Comparison of ENCODE assay signal across 10 cellular contexts in genomic region chr9:134054891-134055811, GRCh38. TPM values are rescaled to one million over a fixed set of nuclear protein-coding genes. Genes with fewer than 3 reads are reported as not detected.
DNase-seq lines count a peak whose midpoint lies in the region; ATAC-seq, FAIRE-seq and TF ChIP-seq lines count a peak whose summit lies in the region.
"Had no signal": no experiment of that assay in that cellular context is flagged by ENCODE, and none has a peak within 500 bp of the region (broad histone marks: within the 10 kb centered on the region; RNA-seq: fewer than 3 reads in every experiment).

No MANE protein-coding gene starts in this region.

- H3K9ac ChIP-seq in KMS-11 (no peak overlapping the region), H1 (replicated peaks in 1 of 4; ENCODE audit: extremely low read depth in 1 of 4, low read depth in 3 of 4, low read length in 3 of 4) (no peak overlapping the region), liver (ENCODE audit: low read depth in 1 of 2, low read length in 2 of 2) (no peak overlapping the region), subcutaneous abdominal adipose tissue (ENCODE audit: low read length in 5 of 5) (peak overlapping the region in 2 of 5 donors; percentile 43 to 51)

- no peak for TF ChIP-seq RAD21 in H1 (IDR thresholded peaks at IDR 0.05 in 1 of 2, conservative IDR thresholded peaks at IDR 0.05 in 1 of 2; ENCODE audit: low read depth in 2 of 2, low read length in 2 of 2)
- TF ChIP-seq RAD21 in liver (IDR thresholded peaks at IDR 0.05) = no peak

- no peak overlapping the region for H3K4ac ChIP-seq in H1 (replicated peaks; ENCODE audit: insufficient read length, low read depth, low read length)

- H3K9me3 ChIP-seq in H1 (ENCODE audit: insufficient read depth in 2 of 2, low read depth in 1 of 2, low read length in 1 of 2) (no peaks in the 10 kb centered on the region), liver (ENCODE audit: control insufficient read depth in 4 of 4, low read length in 3 of 4) (no peaks in the 10 kb centered on the region), subcutaneous abdominal adipose tissue (ENCODE audit: control insufficient read depth in 5 of 5, low read length in 5 of 5) (no peaks in the 10 kb centered on the region)

- no peak overlapping the region for H3K14ac ChIP-seq in H1 (ENCODE audit: insufficient read length)

- TF ChIP-seq POLR2A in H1 (IDR thresholded peaks at IDR 0.05; ENCODE audit: control extremely low read depth in 1 of 2, low read depth in 2 of 2, low read length in 2 of 2) = no peak

- TF ChIP-seq EP300 in H1 (IDR thresholded peaks at IDR 0.05; ENCODE audit: borderline replicate concordance in 1 of 2, low read depth in 2 of 2, low read length in 2 of 2) = no peak

- CTCF ChIA-PET in H1 (lab: Charles Lee; ENCODE audit: partially characterized antibody) = interaction anchor here (0.6 to 2.3 kb wide), 3 partner anchors 8 to 312 kb away, joined by 3 to 7 read pairs (median 5); no protein-coding TSS in a partner anchor
- CTCF ChIA-PET in activated CD8-positive, alpha-beta T cell treated with anti-CD3 and anti-CD28 coated beads, Interleukin-2, amount 10 ng/mL, durations not matched to agents 7 days and 5 days (lab: Charles Lee) = no interaction called here

- H2BK15ac ChIP-seq in H1 (ENCODE audit: low read length) = no peak overlapping the region

- H2BK120ac ChIP-seq in H1 (replicated peaks; ENCODE audit: low read depth, low read length) = no peak overlapping the region

- no peak overlapping the region for H3K27ac Mint-ChIP-seq in activated CD8-positive, alpha-beta T cell treated with anti-CD3 and anti-CD28 coated beads, Interleukin-2, amount 10 ng/mL, durations not matched to agents 7 days and 5 days

- no peaks in the 10 kb centered on the region for H3K23me2 ChIP-seq in H1 (ENCODE audit: low read depth, low read length)

- H3K4me3 ChIP-seq in KMS-11 (IDR thresholded peaks at IDR 0.05; ENCODE audit: insufficient read depth, low read depth, low read length) (no peak overlapping the region), H1 (ENCODE audit: extremely low read depth in 1 of 4, insufficient read depth in 2 of 4, low read depth in 3 of 4, low read length in 4 of 4) (no peak overlapping the region), liver (ENCODE audit: low read depth in 1 of 3, low read length in 3 of 3) (no peak overlapping the region), subcutaneous abdominal adipose tissue (ENCODE audit: low read depth in 1 of 5, low read length in 5 of 5) (peak overlapping the region in 3 of 5 donors; percentile 30 to 56 (median 39))

- no peak overlapping the region for H2AK5ac ChIP-seq in H1 (ENCODE audit: low read depth, low read length)

- H3K4me3 Mint-ChIP-seq in activated CD8-positive, alpha-beta T cell treated with anti-CD3 and anti-CD28 coated beads, Interleukin-2, amount 10 ng/mL, durations not matched to agents 7 days and 5 days = no peak overlapping the region

- H3K27me3 ChIP-seq in KMS-11 (ENCODE audit: insufficient read depth, low read depth) = no peaks in the 10 kb centered on the region; the same call in 1 of the 2 replicates
- no peaks in the 10 kb centered on the region for H3K27me3 ChIP-seq in H1 (replicated peaks in 1 of 4; ENCODE audit: control insufficient read depth in 3 of 4, extremely low read depth in 1 of 4, insufficient read depth in 3 of 4, low read length in 3 of 4)
- no peaks in the 10 kb centered on the region for H3K27me3 ChIP-seq in liver (ENCODE audit: control insufficient read depth in 4 of 4, insufficient read depth in 4 of 4, low read length in 3 of 4)
- H3K27me3 ChIP-seq in subcutaneous abdominal adipose tissue (ENCODE audit: control insufficient read depth in 5 of 5, insufficient read depth in 4 of 5, low read length in 5 of 5) = no peaks in the 10 kb centered on the region

- H3K27me3 Mint-ChIP-seq in activated CD8-positive, alpha-beta T cell treated with anti-CD3 and anti-CD28 coated beads, Interleukin-2, amount 10 ng/mL, durations not matched to agents 7 days and 5 days (ENCODE audit: low read depth) = no peaks in the 10 kb centered on the region

- H4K5ac ChIP-seq in H1 (ENCODE audit: insufficient read length, low read depth, low read length) = no peak overlapping the region

- H3K36me3 ChIP-seq in KMS-11 (ENCODE audit: insufficient read depth) = no peaks in the 10 kb centered on the region
- peaks cover 5 to 27% (median 23%) of the 10 kb centered on the region in 4 experiments; a peak in 6 of 8 replicates for H3K36me3 ChIP-seq in H1 (ENCODE audit: control insufficient read depth in 2 of 4, insufficient read depth in 4 of 4, low read length in 3 of 4)
- peaks cover 0 to 10% (median 7%) of the 10 kb centered on the region in 4 donors for H3K36me3 ChIP-seq in liver (ENCODE audit: control insufficient read depth in 4 of 4, insufficient read depth in 3 of 4, low read depth in 1 of 4, low read length in 3 of 4)
- H3K36me3 ChIP-seq in subcutaneous abdominal adipose tissue (ENCODE audit: control insufficient read depth in 5 of 5, insufficient read depth in 5 of 5, low read length in 5 of 5) = peaks cover 0 to 41% (median 30%) of the 10 kb centered on the region in 5 donors

- no peaks in the 10 kb centered on the region for H3K79me2 ChIP-seq in KMS-11 (ENCODE audit: insufficient read depth, low read depth)
- H3K79me2 ChIP-seq in H1 (ENCODE audit: control insufficient read depth in 1 of 2, insufficient read depth in 2 of 2, low read length in 2 of 2) = peaks cover 6 to 71% of the 10 kb centered on the region in 2 experiments; a peak in 3 of 4 replicates

- no peaks in the 10 kb centered on the region for H3K9me3 Mint-ChIP-seq in activated CD8-positive, alpha-beta T cell treated with anti-CD3 and anti-CD28 coated beads, Interleukin-2, amount 10 ng/mL, durations not matched to agents 7 days and 5 days (ENCODE audit: insufficient read depth)

- peak overlapping the region; percentile 63; the same call in 1 of the 2 replicates for H3K4me2 ChIP-seq in KMS-11
- no peak overlapping the region for H3K4me2 ChIP-seq in H1 (ENCODE audit: insufficient read depth in 1 of 2, low read depth in 2 of 2, low read length in 2 of 2)

- TF ChIP-seq CTCF in KMS-11 (conservative IDR thresholded peaks at IDR 0.05; ENCODE audit: low read depth, low read length) (no peak), H1 (IDR thresholded peaks at IDR 0.05; ENCODE audit: control extremely low read depth in 1 of 3, insufficient read depth in 1 of 3, low read depth in 1 of 3, low read length in 3 of 3) (no peak), liver (IDR thresholded peaks at IDR 0.05; ENCODE audit: low read depth, low read length, missing input control) (no peak)

- peak overlapping the region; percentile 57 for H4K8ac ChIP-seq in H1 (ENCODE audit: extremely low read depth, insufficient read depth, low read length)

- H3K4me1 ChIP-seq in KMS-11 (ENCODE audit: low read depth, poor library complexity, severe bottlenecking) (peaks cover 36% of the 10 kb centered on the region), H1 (replicated peaks in 1 of 4; ENCODE audit: control insufficient read depth in 3 of 4, insufficient read depth in 4 of 4, low read length in 3 of 4) (peaks cover 0 to 12% (median 2%) of the 10 kb centered on the region in 4 experiments; a peak in 4 of 7 replicates), liver (ENCODE audit: control insufficient read depth in 4 of 4, insufficient read depth in 4 of 4, low read length in 3 of 4) (peaks cover 35 to 79% (median 58%) of the 10 kb centered on the region in 4 donors), subcutaneous abdominal adipose tissue (ENCODE audit: control insufficient read depth in 5 of 5, insufficient read depth in 5 of 5, low read length in 5 of 5) (peaks cover 15 to 61% (median 53%) of the 10 kb centered on the region in 5 donors)

- no peak for FAIRE-seq in H1 (lab: Jason Lieb, UNC)

- H2AFZ ChIP-seq in KMS-11 (ENCODE audit: low read depth) (no peak overlapping the region), H1 (ENCODE audit: low read length) (no peak overlapping the region)

- H2BK20ac ChIP-seq in H1 (ENCODE audit: low read length) = no peak overlapping the region

- H3K18ac ChIP-seq in H1 (ENCODE audit: extremely low read depth, low read length) = no peak overlapping the region

- H3K4me1 Mint-ChIP-seq in activated CD8-positive, alpha-beta T cell treated with anti-CD3 and anti-CD28 coated beads, Interleukin-2, amount 10 ng/mL, durations not matched to agents 7 days and 5 days (ENCODE audit: low read depth) = peaks cover 10% of the 10 kb centered on the region

- H2BK12ac ChIP-seq in H1 (ENCODE audit: low read depth, low read length) = no peak overlapping the region

- H4K91ac ChIP-seq in H1 (replicated peaks; ENCODE audit: insufficient read length, low read length) = no peak overlapping the region

- H3K27ac ChIP-seq in KMS-11 = no peak overlapping the region
- H3K27ac ChIP-seq in H1 (ENCODE audit: low read depth, low read length) = peak overlapping the region; percentile 41; the same call in 1 of the 2 replicates
- peak overlapping the region; percentile 75 to 82 for H3K27ac ChIP-seq in liver (ENCODE audit: low read depth in 1 of 2, low read length in 2 of 2)
- no peak overlapping the region for H3K27ac ChIP-seq in subcutaneous abdominal adipose tissue (ENCODE audit: low read depth, low read length)

- peaks cover 34% of the 10 kb centered on the region for H3K79me1 ChIP-seq in H1 (ENCODE audit: low read depth, low read length)

- H3K56ac ChIP-seq in H1 (replicated peaks; ENCODE audit: insufficient read length, low read depth, low read length) = no peak overlapping the region

- no peak for ATAC-seq in activated CD8-positive, alpha-beta T cell treated with anti-CD3 and anti-CD28 coated beads, Interleukin-2, amount 10 ng/mL, durations not matched to agents 7 days and 5 days
- ATAC-seq: stimulated activated naive CD8-positive, alpha-beta T cell treated with anti-CD3 and anti-CD28 coated beads, Interleukin-15, Interleukin-2, amounts not matched to agents 100 U/mL and 50 U/mL, for 24 hours had no signal

- peak overlapping the region; percentile 18; the same call in 1 of the 2 replicates for H2BK5ac ChIP-seq in H1 (ENCODE audit: low read depth, low read length)

- POLR2A ChIA-PET in H1 (lab: Charles Lee; ENCODE audit: partially characterized antibody) = interaction anchor here (1.0 to 3.9 kb wide), 5 partner anchors 8 to 100 kb away, joined by 3 to 19 read pairs (median 4); partner anchors contain the start of gene WDR5
- POLR2A ChIA-PET in activated CD8-positive, alpha-beta T cell treated with anti-CD3 and anti-CD28 coated beads, Interleukin-2, amount 10 ng/mL, durations not matched to agents 7 days and 5 days (lab: Charles Lee) = no interaction called here

- peaks cover 7% of the 10 kb centered on the region for H3K36me3 Mint-ChIP-seq in activated CD8-positive, alpha-beta T cell treated with anti-CD3 and anti-CD28 coated beads, Interleukin-2, amount 10 ng/mL, durations not matched to agents 7 days and 5 days (ENCODE audit: low read depth)

- DNase-seq in H1 (ENCODE audit: low read depth in 1 of 2, low spot score in 2 of 2) (no peak), NCI-H510A (lab: John Stamatoyannopoulos, UW) (no peak), NCI-H345 (lab: John Stamatoyannopoulos, UW) (no peak)
- no peak for DNase-seq in activated CD8-positive, alpha-beta T cell treated with anti-CD3 and anti-CD28 coated beads, Interleukin-2, amount 10 ng/mL, durations not matched to agents 7 days and 5 days
- DNase-seq: activated T-cell treated with anti-CD3 and anti-CD28 coated beads, Interleukin-2, amount 50 U/mL, for 48 hours; NCI-H1694; stimulated activated naive CD8-positive, alpha-beta T cell treated with anti-CD3 and anti-CD28 coated beads, Interleukin-15, Interleukin-2, amounts not matched to agents 100 U/mL and 50 U/mL, for 24 hours had no signal

- H4K20me1 ChIP-seq in KMS-11 (ENCODE audit: insufficient read depth) (no peaks in the 10 kb centered on the region; the same call in 1 of the 2 replicates), H1 (replicated peaks in 1 of 2; ENCODE audit: control insufficient read depth in 1 of 2, insufficient read depth in 2 of 2, low read length in 2 of 2) (peaks cover 46% of the 10 kb centered on the region in 2 experiments)

- 91% methylated on average over 25 of the region's 28 CpGs; no CpG with 5 or more reads in 1 of the 2 experiments for WGBS in H1 (ENCODE audit: extremely low coverage in 1 of 2, insufficient coverage in 1 of 2, insufficient read length in 1 of 2, insufficient replicate concordance in 2 of 2, low coverage in 1 of 2, low lambda C conversion rate in 2 of 2, missing lambda C conversion rate in 1 of 2), 2 experiments
- WGBS in liver = 83% methylated on average over 28 of the region's 28 CpGs

- no peak overlapping the region for H3K23ac ChIP-seq in H1 (ENCODE audit: insufficient read length)

RNA-seq across cellular contexts. Expression of gene BRD3, which starts 12.7 kb away (rescaled TPM):
- 82.7 and 87.8 TPM in 2 replicates for total RNA-seq in H1 (2021; fragmentation: NEBNext Ultra II Directional; extraction: Animal tissue kit (Norgen Biotek cat#: 25700))
- polyA plus RNA-seq in H1 (2011; rRNA removed) = 31.0 and 38.4 TPM in 2 replicates
- polyA plus RNA-seq in H1 (2011; cell fraction: cytosol; rRNA removed) = 15.4 TPM
- 36.5 TPM for polyA plus RNA-seq in H1 (2011; cell fraction: nucleus; rRNA removed)
- polyA plus RNA-seq in H1 (2012, experiment 1 of 2) = 46.3 to 49.6 TPM (median 47.8 TPM) in 4 replicates
- 24.5 TPM for polyA plus RNA-seq in H1 (2012, experiment 2 of 2)
- 34.4 TPM for polyA plus RNA-seq in H1 (2013, experiment 1 of 2)
- 34.5 TPM for polyA plus RNA-seq in H1 (2013, experiment 2 of 2)
- 15.6 and 21.7 TPM in 2 replicates for polyA minus RNA-seq in H1 (2011; rRNA and poly(A)+ RNA removed)
- 51.7 TPM for polyA minus RNA-seq in H1 (2011; cell fraction: cytosol; rRNA and poly(A)+ RNA removed)
- 35.8 TPM for polyA minus RNA-seq in H1 (2011; cell fraction: nucleus; rRNA and poly(A)+ RNA removed)
- total RNA-seq in liver = 10 to 100 TPM; 10.5 to 17.7 TPM
- 10 to 100 TPM in 1 of 2 donors, 1 to 10 TPM in 1; 7.2 to 14.9 TPM for polyA plus RNA-seq in liver
- total RNA-seq in activated CD8-positive, alpha-beta T cell treated with anti-CD3 and anti-CD28 coated beads, Interleukin-2, amount 10 ng/mL, durations not matched to agents 7 days and 5 days = 10 to 100 TPM; 42.1 to 45.2 TPM

RNA-seq across cellular contexts. Expression of gene BRD3OS, which starts 29.9 kb away (rescaled TPM):
- 17.2 and 20.2 TPM in 2 replicates for total RNA-seq in H1 (2021; fragmentation: NEBNext Ultra II Directional; extraction: Animal tissue kit (Norgen Biotek cat#: 25700))
- polyA plus RNA-seq in H1 (2011; rRNA removed) (12.7 and 13.6 TPM in 2 replicates), liver (1 to 10 TPM; 2.1 to 5.1 TPM)
- 13.0 TPM for polyA plus RNA-seq in H1 (2011; cell fraction: cytosol; rRNA removed)
- polyA plus RNA-seq in H1 (2011; cell fraction: nucleus; rRNA removed) = 11.0 TPM
- 12.5 to 16.9 TPM (median 14.6 TPM) in 4 replicates for polyA plus RNA-seq in H1 (2012, experiment 1 of 2)
- polyA plus RNA-seq in H1 (2012, experiment 2 of 2) = 17.3 TPM
- polyA plus RNA-seq in H1 (2013, experiment 1 of 2) = 11.6 TPM
- 12.4 TPM for polyA plus RNA-seq in H1 (2013, experiment 2 of 2)
- polyA minus RNA-seq in H1 (2011; rRNA and poly(A)+ RNA removed) = 6.7 and 9.0 TPM in 2 replicates
- polyA minus RNA-seq in H1 (2011; cell fraction: cytosol; rRNA and poly(A)+ RNA removed) = 10.8 TPM
- polyA minus RNA-seq in H1 (2011; cell fraction: nucleus; rRNA and poly(A)+ RNA removed) = 7.3 TPM
- total RNA-seq in liver = 1 to 10 TPM; 2.6 to 3.2 TPM
- 10 to 100 TPM; 13.5 to 16.0 TPM for total RNA-seq in activated CD8-positive, alpha-beta T cell treated with anti-CD3 and anti-CD28 coated beads, Interleukin-2, amount 10 ng/mL, durations not matched to agents 7 days and 5 days

Comparison
In these comparisons a context has a peak if more than half of its experiments do, and no peak if none do; other contexts are left out.
1. H3K27ac ChIP-seq: peak in H1 (single experiment) and liver (2 of 2); none in KMS-11 (single experiment) and subcutaneous abdominal adipose tissue (single experiment).
2. H3K4me3 ChIP-seq: peak in subcutaneous abdominal adipose tissue (3 of 5); none in KMS-11 (single experiment), H1 (0 of 4) and liver (0 of 3).